Comparison of ENCODE assay signal across 1 cellular context in the genomic region with DNA sequence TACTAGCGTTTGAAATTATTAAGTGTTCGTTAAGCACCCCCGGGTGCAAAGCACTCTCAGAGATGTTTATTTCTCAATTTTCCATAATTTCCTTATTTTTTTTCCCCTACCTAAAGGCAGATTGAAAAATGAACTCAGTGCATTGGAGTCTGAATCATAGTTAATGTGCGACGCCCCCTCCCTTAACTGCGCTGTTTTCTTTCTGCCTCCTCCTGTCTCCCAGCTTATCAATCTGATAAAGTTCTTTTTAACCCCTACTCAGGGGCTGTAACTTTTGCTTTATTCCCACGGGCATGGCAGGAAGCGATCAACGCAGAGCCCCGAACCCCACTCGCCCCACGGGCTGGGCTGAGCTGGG.
TF ChIP-seq lines count a peak whose summit lies in the region.

No MANE protein-coding gene starts in this region.

TF ChIP-seq in HEK293, 187 proteins besides CTCF, POLR2A, EP300 and RAD21 (continued from another document):
- TF ChIP-seq, protein P1, sequence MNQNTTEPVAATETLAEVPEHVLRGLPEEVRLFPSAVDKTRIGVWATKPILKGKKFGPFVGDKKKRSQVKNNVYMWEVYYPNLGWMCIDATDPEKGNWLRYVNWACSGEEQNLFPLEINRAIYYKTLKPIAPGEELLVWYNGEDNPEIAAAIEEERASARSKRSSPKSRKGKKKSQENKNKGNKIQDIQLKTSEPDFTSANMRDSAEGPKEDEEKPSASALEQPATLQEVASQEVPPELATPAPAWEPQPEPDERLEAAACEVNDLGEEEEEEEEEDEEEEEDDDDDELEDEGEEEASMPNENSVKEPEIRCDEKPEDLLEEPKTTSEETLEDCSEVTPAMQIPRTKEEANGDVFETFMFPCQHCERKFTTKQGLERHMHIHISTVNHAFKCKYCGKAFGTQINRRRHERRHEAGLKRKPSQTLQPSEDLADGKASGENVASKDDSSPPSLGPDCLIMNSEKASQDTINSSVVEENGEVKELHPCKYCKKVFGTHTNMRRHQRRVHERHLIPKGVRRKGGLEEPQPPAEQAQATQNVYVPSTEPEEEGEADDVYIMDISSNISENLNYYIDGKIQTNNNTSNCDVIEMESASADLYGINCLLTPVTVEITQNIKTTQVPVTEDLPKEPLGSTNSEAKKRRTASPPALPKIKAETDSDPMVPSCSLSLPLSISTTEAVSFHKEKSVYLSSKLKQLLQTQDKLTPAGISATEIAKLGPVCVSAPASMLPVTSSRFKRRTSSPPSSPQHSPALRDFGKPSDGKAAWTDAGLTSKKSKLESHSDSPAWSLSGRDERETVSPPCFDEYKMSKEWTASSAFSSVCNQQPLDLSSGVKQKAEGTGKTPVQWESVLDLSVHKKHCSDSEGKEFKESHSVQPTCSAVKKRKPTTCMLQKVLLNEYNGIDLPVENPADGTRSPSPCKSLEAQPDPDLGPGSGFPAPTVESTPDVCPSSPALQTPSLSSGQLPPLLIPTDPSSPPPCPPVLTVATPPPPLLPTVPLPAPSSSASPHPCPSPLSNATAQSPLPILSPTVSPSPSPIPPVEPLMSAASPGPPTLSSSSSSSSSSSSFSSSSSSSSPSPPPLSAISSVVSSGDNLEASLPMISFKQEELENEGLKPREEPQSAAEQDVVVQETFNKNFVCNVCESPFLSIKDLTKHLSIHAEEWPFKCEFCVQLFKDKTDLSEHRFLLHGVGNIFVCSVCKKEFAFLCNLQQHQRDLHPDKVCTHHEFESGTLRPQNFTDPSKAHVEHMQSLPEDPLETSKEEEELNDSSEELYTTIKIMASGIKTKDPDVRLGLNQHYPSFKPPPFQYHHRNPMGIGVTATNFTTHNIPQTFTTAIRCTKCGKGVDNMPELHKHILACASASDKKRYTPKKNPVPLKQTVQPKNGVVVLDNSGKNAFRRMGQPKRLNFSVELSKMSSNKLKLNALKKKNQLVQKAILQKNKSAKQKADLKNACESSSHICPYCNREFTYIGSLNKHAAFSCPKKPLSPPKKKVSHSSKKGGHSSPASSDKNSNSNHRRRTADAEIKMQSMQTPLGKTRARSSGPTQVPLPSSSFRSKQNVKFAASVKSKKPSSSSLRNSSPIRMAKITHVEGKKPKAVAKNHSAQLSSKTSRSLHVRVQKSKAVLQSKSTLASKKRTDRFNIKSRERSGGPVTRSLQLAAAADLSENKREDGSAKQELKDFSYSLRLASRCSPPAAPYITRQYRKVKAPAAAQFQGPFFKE (tag by site-specific recombination; IDR thresholded peaks at IDR 0.05; ENCODE audit: borderline replicate concordance) = no peak
- TF ChIP-seq KLF16 (tag by site-specific recombination; IDR thresholded peaks at IDR 0.05) (no peak), OSR2 (tag by site-specific recombination; IDR thresholded peaks at IDR 0.05) (no peak), GFI1B (tag by site-specific recombination; IDR thresholded peaks at IDR 0.05) (no peak), ZNF629 (tag by site-specific recombination; IDR thresholded peaks at IDR 0.05) (no peak)
